Comparison of ENCODE assay signal across 9 cellular contexts in the genomic region with DNA sequence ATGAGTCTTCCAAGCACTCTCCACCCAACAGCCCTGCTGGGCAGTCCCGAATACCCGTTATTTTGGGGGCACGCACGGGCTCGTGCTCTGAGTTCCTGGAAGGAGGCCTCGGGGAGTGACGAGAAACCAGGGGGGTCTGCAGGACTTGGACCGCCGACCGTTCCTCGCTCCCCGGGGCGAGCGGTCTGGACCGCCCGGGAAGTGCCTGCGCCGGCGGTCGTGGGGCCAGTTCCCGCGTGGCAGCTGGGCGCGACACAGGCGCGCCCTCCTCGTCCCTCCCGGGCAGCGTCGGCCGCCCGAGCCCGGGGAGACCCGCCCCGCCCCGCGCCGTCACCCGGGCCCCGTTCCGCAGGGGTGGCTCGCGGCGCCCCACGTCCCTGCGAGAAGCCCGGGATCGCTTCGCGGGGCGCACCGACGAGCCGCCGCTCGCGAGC. TPM values are rescaled to one million over a fixed set of nuclear protein-coding genes. Genes with fewer than 3 reads are reported as not detected.
DNase-seq lines count a peak whose midpoint lies in the region; ATAC-seq and TF ChIP-seq lines count a peak whose summit lies in the region.
"Had no signal": no experiment of that assay in that cellular context is flagged by ENCODE, and none has a peak within 500 bp of the region (broad histone marks: within the 10 kb centered on the region; RNA-seq: fewer than 3 reads in every experiment).

No MANE protein-coding gene starts in this region.

- H3K27me3 ChIP-seq in dorsolateral prefrontal cortex (peaks cover 0 to 4% (median 0%) of the 10 kb centered on the region in 45 donors), thyroid gland (no peaks in the 10 kb centered on the region)

- ATAC-seq in HG02943 (IDR thresholded peaks at IDR 0.05; ENCODE audit: low read depth, unreplicated experiment), result peak; percentile 47
- ATAC-seq: HCT116 had no signal

- H3K4me3 ChIP-seq in dorsolateral prefrontal cortex (peak overlapping the region; percentile 32 to 86 (median 72)), thyroid gland (replicated peaks in 1 of 3) (peak overlapping the region; percentile 49 to 61 (median 57))

- H3K27ac ChIP-seq in dorsolateral prefrontal cortex, result peak overlapping the region in 58 of 59 donors; percentile 12 to 94 (median 83)
- peak overlapping the region; percentile 66 to 92 (median 85) for H3K27ac ChIP-seq in thyroid gland

- no peaks in the 10 kb centered on the region for H3K36me3 ChIP-seq in thyroid gland

- peaks cover 9% of the 10 kb centered on the region in 2 donors for H3K4me1 ChIP-seq in thyroid gland

- TF ChIP-seq CTCF in dorsolateral prefrontal cortex (IDR thresholded peaks at IDR 0.05 in 54 of 56, conservative IDR thresholded peaks at IDR 0.05 in 2 of 56; ENCODE audit: low read depth in 1 of 56, partially characterized antibody in 56 of 56) (no peak), thyroid gland (IDR thresholded peaks at IDR 0.05) (no peak)

- 0% methylated on average over 7 of the region's 57 CpGs for WGBS in thyroid gland, 2 donors

- peak; percentile 7 for DNase-seq in activated naive CD4-positive, alpha-beta T cell treated with Interleukin-2 at 50 U/mL for 16 hours
- no peak for DNase-seq in activated naive CD4-positive, alpha-beta T cell treated with anti-CD3 and anti-CD28 coated beads, Interleukin-2, amount 50 U/mL, for 16 hours
- DNase-seq in OCI-M1 (lab: John Stamatoyannopoulos, UW) (peak; percentile 50), dorsolateral prefrontal cortex (peak in 1 of 10 donors; percentile 9), lung microvascular endothelial cell (ENCODE audit: low read depth in 2 of 2) (peak; percentile 41 to 45), thyroid gland (no peak), NCI-H1694 treated with DMSO at 0.1 percent for 48 hours (lab: John Stamatoyannopoulos, UW) (no peak)

- H3K9me3 ChIP-seq in thyroid gland, result no peaks in the 10 kb centered on the region

- TF ChIP-seq POLR2A in thyroid gland (IDR thresholded peaks at IDR 0.05), result no peak

- intact Hi-C loops in dorsolateral prefrontal cortex (cut with DNase I) (loop anchor here in 1 of 2 donors (5.0 kb wide), 1 partner anchor 111 kb away; a partner anchor contains a TSS), thyroid gland (cut with DNase I) (no loop called here)

RNA-seq across cellular contexts. Expression of a gene that starts 0.4 kb away (rescaled TPM):
- total RNA-seq in dorsolateral prefrontal cortex (10 to 100 TPM; 10.8 to 30.8 (median 20.6) TPM), lung microvascular endothelial cell (49.0 and 49.2 TPM in 2 replicates), thyroid gland (10 to 100 TPM; 14.5 to 43.7 (median 28.8) TPM)

Comparison
In these comparisons a context has a peak if more than half of its experiments do, and no peak if none do; other contexts are left out.
1. DNase-seq: peak in activated naive CD4-positive, alpha-beta T cell treated with Interleukin-2 at 50 U/mL for 16 hours (single experiment), OCI-M1 (single experiment) and lung microvascular endothelial cell (2 of 2); none in activated naive CD4-positive, alpha-beta T cell treated with anti-CD3 and anti-CD28 coated beads, Interleukin-2, amount 50 U/mL, for 16 hours (single experiment), thyroid gland (0 of 2) and NCI-H1694 treated with DMSO at 0.1 percent for 48 hours (single experiment).